In genomic region chr11:15911377-15912044, GRCh38 we compare ENCODE assay signal across 11 cellular contexts.
A peak's percentile ranks its signal among the peaks of the same experiment; 100 is the strongest.
DNase-seq lines count a peak whose midpoint lies in the region; ATAC-seq and TF ChIP-seq lines count a peak whose summit lies in the region.
"Had no signal": no experiment of that assay in that cellular context is flagged by ENCODE, and none has a peak within 500 bp of the region (broad histone marks: within the 10 kb centered on the region; RNA-seq: fewer than 3 reads in every experiment).

No MANE protein-coding gene starts in this region.

- no peak for TF ChIP-seq POLR2A in esophagus squamous epithelium (IDR thresholded peaks at IDR 0.05)

- DNase-seq in EL, result peak; percentile 28
- peak; percentile 84 for DNase-seq in NCI-H69 (lab: John Stamatoyannopoulos, UW)
- peak; percentile 74 to 87 for DNase-seq in cardiac muscle cell (ENCODE audit: low read depth in 1 of 2, low spot score in 1 of 2)
- DNase-seq in posterior vena cava (ENCODE audit: low spot score), result peak; percentile 84
- no peak for DNase-seq in SHP77 (lab: John Stamatoyannopoulos, UW)
- DNase-seq in esophagus squamous epithelium (lab: John Stamatoyannopoulos, UW), result no peak
- DNase-seq in natural killer cell treated with Interleukin-12 subunit alpha and Interleukin-12 subunit beta and Interleukin-15 and Interleukin-18, amount 100 ng/mL, for 72 hours (ENCODE audit: low spot score), result no peak
- DNase-seq: activated T-cell treated with anti-CD3 and anti-CD28 coated beads, Interleukin-2, amount 50 U/mL, for 4 hours; naive thymus-derived CD4-positive, alpha-beta T cell; stimulated activated CD4-positive, alpha-beta T cell treated with anti-CD3 and anti-CD28 coated beads, Interleukin-2, amount 100 ng/mL, for 48 hours had no signal

- TF ChIP-seq CTCF in cardiac muscle cell (IDR thresholded peaks at IDR 0.05; ENCODE audit: low read depth, low read length) (no peak), esophagus squamous epithelium (IDR thresholded peaks at IDR 0.05) (no peak)

- no peaks in the 10 kb centered on the region for H3K27me3 ChIP-seq in cardiac muscle cell
- no peaks in the 10 kb centered on the region for H3K27me3 ChIP-seq in esophagus squamous epithelium

- ATAC-seq in activated T-helper 17 cell treated with anti-CD3 and anti-CD28 coated beads, Interleukin-2, amount 50 U/mL, for 72 hours (replicated peaks), result no peak
- ATAC-seq in natural killer cell treated with Interleukin-12 subunit alpha and Interleukin-12 subunit beta and Interleukin-15 and Interleukin-18, amount 100 ng/mL, for 72 hours, result no peak
- ATAC-seq: activated T-cell treated with anti-CD3 and anti-CD28 coated beads, Interleukin-2, amount 50 U/mL, for 4 hours; naive thymus-derived CD4-positive, alpha-beta T cell had no signal

- WGBS in esophagus squamous epithelium, 2 donors, result 48 to 62% methylated on average over 3 to 6 of the region's 6 CpGs

- H3K4me1 ChIP-seq in cardiac muscle cell (ENCODE audit: low read depth) (peaks cover 19% of the 10 kb centered on the region), esophagus squamous epithelium (no peaks in the 10 kb centered on the region)

- H3K27ac ChIP-seq in cardiac muscle cell (peak overlapping the region; percentile 79), esophagus squamous epithelium (no peak overlapping the region)

- H3K4me1 Mint-ChIP-seq in activated T-helper 17 cell treated with anti-CD3 and anti-CD28 coated beads, Interleukin-2, amount 50 U/mL, for 72 hours, result no peaks in the 10 kb centered on the region
- no peaks in the 10 kb centered on the region for H3K4me1 Mint-ChIP-seq in natural killer cell treated with Interleukin-12 subunit alpha and Interleukin-12 subunit beta and Interleukin-15 and Interleukin-18, amount 100 ng/mL, for 72 hours (ENCODE audit: low read depth in 2 of 2)
- H3K4me1 Mint-ChIP-seq: naive thymus-derived CD4-positive, alpha-beta T cell had no signal

- H3K36me3 ChIP-seq in cardiac muscle cell (no peaks in the 10 kb centered on the region), esophagus squamous epithelium (no peaks in the 10 kb centered on the region)

- H3K27me3 Mint-ChIP-seq in activated T-helper 17 cell treated with anti-CD3 and anti-CD28 coated beads, Interleukin-2, amount 50 U/mL, for 72 hours, result no peaks in the 10 kb centered on the region
- no peaks in the 10 kb centered on the region for H3K27me3 Mint-ChIP-seq in natural killer cell treated with Interleukin-12 subunit alpha and Interleukin-12 subunit beta and Interleukin-15 and Interleukin-18, amount 100 ng/mL, for 72 hours
- H3K27me3 Mint-ChIP-seq: naive thymus-derived CD4-positive, alpha-beta T cell had no signal

- no peaks in the 10 kb centered on the region for H3K9me3 ChIP-seq in cardiac muscle cell (ENCODE audit: low read depth)
- H3K9me3 ChIP-seq in esophagus squamous epithelium, result no peaks in the 10 kb centered on the region

- H3K27ac Mint-ChIP-seq in activated T-helper 17 cell treated with anti-CD3 and anti-CD28 coated beads, Interleukin-2, amount 50 U/mL, for 72 hours, result no peak overlapping the region
- H3K27ac Mint-ChIP-seq in natural killer cell treated with Interleukin-12 subunit alpha and Interleukin-12 subunit beta and Interleukin-15 and Interleukin-18, amount 100 ng/mL, for 72 hours, result no peak overlapping the region
- H3K27ac Mint-ChIP-seq: naive thymus-derived CD4-positive, alpha-beta T cell had no signal

- H3K36me3 Mint-ChIP-seq in activated T-helper 17 cell treated with anti-CD3 and anti-CD28 coated beads, Interleukin-2, amount 50 U/mL, for 72 hours (ENCODE audit: low read depth), result no peaks in the 10 kb centered on the region
- H3K36me3 Mint-ChIP-seq in natural killer cell treated with Interleukin-12 subunit alpha and Interleukin-12 subunit beta and Interleukin-15 and Interleukin-18, amount 100 ng/mL, for 72 hours, result no peaks in the 10 kb centered on the region
- H3K36me3 Mint-ChIP-seq: naive thymus-derived CD4-positive, alpha-beta T cell had no signal

- H3K4me3 ChIP-seq in cardiac muscle cell (no peak overlapping the region), esophagus squamous epithelium (no peak overlapping the region)

- no peak overlapping the region for H3K4me3 Mint-ChIP-seq in activated T-helper 17 cell treated with anti-CD3 and anti-CD28 coated beads, Interleukin-2, amount 50 U/mL, for 72 hours
- H3K4me3 Mint-ChIP-seq in natural killer cell treated with Interleukin-12 subunit alpha and Interleukin-12 subunit beta and Interleukin-15 and Interleukin-18, amount 100 ng/mL, for 72 hours, result no peak overlapping the region
- H3K4me3 Mint-ChIP-seq: activated T-cell treated with anti-CD3 and anti-CD28 coated beads, Interleukin-2, amount 50 U/mL, for 4 hours; naive thymus-derived CD4-positive, alpha-beta T cell had no signal

- intact Hi-C loops in posterior vena cava (cut with DNase I) (no loop called here), esophagus squamous epithelium (cut with DNase I) (no loop called here)

- no peaks in the 10 kb centered on the region for H3K9me3 Mint-ChIP-seq in activated T-helper 17 cell treated with anti-CD3 and anti-CD28 coated beads, Interleukin-2, amount 50 U/mL, for 72 hours
- no peaks in the 10 kb centered on the region for H3K9me3 Mint-ChIP-seq in natural killer cell treated with Interleukin-12 subunit alpha and Interleukin-12 subunit beta and Interleukin-15 and Interleukin-18, amount 100 ng/mL, for 72 hours
- H3K9me3 Mint-ChIP-seq: activated T-cell treated with anti-CD3 and anti-CD28 coated beads, Interleukin-2, amount 50 U/mL, for 4 hours; naive thymus-derived CD4-positive, alpha-beta T cell had no signal

Comparison
In these comparisons a context has a peak if more than half of its experiments do, and no peak if none do; other contexts are left out.
1. DNase-seq: peak in EL (single experiment), NCI-H69 (single experiment), cardiac muscle cell (2 of 2) and posterior vena cava (single experiment); none in SHP77 (0 of 2), esophagus squamous epithelium (single experiment) and natural killer cell treated with Interleukin-12 subunit alpha and Interleukin-12 subunit beta and Interleukin-15 and Interleukin-18, amount 100 ng/mL, for 72 hours (single experiment).